8 cellular contexts compared by ENCODE assay signal in genomic region chr20:44959082-44959895, GRCh38. TPM values are rescaled to one million over a fixed set of nuclear protein-coding genes. Genes with fewer than 3 reads are reported as not detected.
A peak's percentile ranks its signal among the peaks of the same experiment; 100 is the strongest.
DNase-seq lines count a peak whose midpoint lies in the region; ATAC-seq and TF ChIP-seq lines count a peak whose summit lies in the region.

No MANE protein-coding gene starts in this region.

- peaks cover 8% of the 10 kb centered on the region for H3K4me1 ChIP-seq in Panc1 (ENCODE audit: control insufficient read depth, insufficient read depth, low read length)
- H3K4me1 ChIP-seq in rectal smooth muscle tissue (ENCODE audit: control insufficient read depth, insufficient read depth, low read length): peaks cover 3% of the 10 kb centered on the region

- DNase-seq in CD1c-positive myeloid dendritic cell (ENCODE audit: extremely low spot score) (peak; percentile 79), H4 (ENCODE audit: low spot score) (peak; percentile 39), Panc1 (ENCODE audit: low read depth, low spot score) (no peak), glutamatergic neuron (no peak), NCI-H1694 treated with DMSO at 0.1 percent for 48 hours (lab: John Stamatoyannopoulos, UW) (no peak)
- peak; percentile 85 for DNase-seq in activated naive CD4-positive, alpha-beta T cell treated with Interleukin-2 at 50 U/mL for 16 hours

- POLR2A ChIA-PET in Panc1 (lab: Charles Lee): interaction anchor here (0.5 to 0.7 kb wide), 3 partner anchors 18 to 1339 kb away, joined by 3 to 4 read pairs (median 3); no protein-coding TSS in a partner anchor

- TF ChIP-seq CTCF in Panc1 (IDR thresholded peaks at IDR 0.05) (no peak), glutamatergic neuron (IDR thresholded peaks at IDR 0.05; ENCODE audit: partially characterized antibody, unreplicated experiment) (no peak)

- in situ Hi-C loops in Panc1 (cut with HindIII; ENCODE audit: low pct_unique_long_range_greater_than_20kb, low sequenced_read_pairs): no loop called here

- H3K9me3 Mint-ChIP-seq in glutamatergic neuron (ENCODE audit: unreplicated experiment): no peaks in the 10 kb centered on the region

- H3K9ac ChIP-seq in rectal smooth muscle tissue (ENCODE audit: low read length): peak overlapping the region; percentile 38

- peak overlapping the region; percentile 9 for H3K27ac Mint-ChIP-seq in glutamatergic neuron (ENCODE audit: unreplicated experiment)

- H3K27ac ChIP-seq in Panc1 (ENCODE audit: low read length) (peak overlapping the region; percentile 94), rectal smooth muscle tissue (ENCODE audit: low read depth, low read length) (no peak overlapping the region)

- H3K27me3 Mint-ChIP-seq in glutamatergic neuron (ENCODE audit: unreplicated experiment): peaks cover 4% of the 10 kb centered on the region

- no TSS peak for BruUV-seq in Panc1 (replicated peaks; lab: Mats Ljungman, UMichigan)

- peaks cover 15% of the 10 kb centered on the region for H3K4me1 Mint-ChIP-seq in glutamatergic neuron (ENCODE audit: low read depth, unreplicated experiment)

- H3K4me3 ChIP-seq in Panc1 (ENCODE audit: low read depth in 2 of 2, low read length in 2 of 2) (peak overlapping the region; percentile 77 to 91), rectal smooth muscle tissue (ENCODE audit: low read length) (peak overlapping the region; percentile 77)

- H3K27me3 ChIP-seq in Panc1 (ENCODE audit: control insufficient read depth, insufficient read depth, low read length) (no peaks in the 10 kb centered on the region), rectal smooth muscle tissue (ENCODE audit: control insufficient read depth, insufficient read depth, low read length) (no peaks in the 10 kb centered on the region)

- ATAC-seq in Panc1 (peak; percentile 65), GM18861 (IDR thresholded peaks at IDR 0.05; ENCODE audit: unreplicated experiment) (no peak)

- H3K9me3 ChIP-seq in Panc1 (ENCODE audit: control insufficient read depth, insufficient read depth, low read depth, low read length): no peaks in the 10 kb centered on the region

- H3K36me3 ChIP-seq in Panc1 (ENCODE audit: control insufficient read depth, insufficient read depth, low read length) (peaks cover 7% of the 10 kb centered on the region), rectal smooth muscle tissue (ENCODE audit: control insufficient read depth, insufficient read depth, low read length) (peaks cover 11% of the 10 kb centered on the region)

- H3K4me3 Mint-ChIP-seq in glutamatergic neuron (ENCODE audit: unreplicated experiment): peak overlapping the region; percentile 89

- intact Hi-C loops in Panc1 (cut with micrococcal nuclease; ENCODE audit: unreplicated experiment): no loop called here

- CTCF ChIA-PET in Panc1 (lab: Charles Lee): no interaction called here

- no peaks in the 10 kb centered on the region for H3K36me3 Mint-ChIP-seq in glutamatergic neuron (ENCODE audit: unreplicated experiment)

RNA-seq across cellular contexts. Expression of gene TOMM34, which starts 0.9 kb away (rescaled TPM):
- total RNA-seq in H4 (2014; rRNA removed; shearing (Covaris generic)): 39.7 and 41.5 TPM in 2 replicates
- total RNA-seq in Panc1 (2021; ENCODE audit: unreplicated experiment) (30.6 TPM), glutamatergic neuron (ENCODE audit: unreplicated experiment) (10.8 TPM)
- 26.7 TPM for polyA plus RNA-seq in Panc1 (2012; ENCODE audit: insufficient read length)

RNA-seq across cellular contexts. Expression of gene STK4, which starts 7.0 kb away (rescaled TPM):
- total RNA-seq in H4 (2014; rRNA removed; shearing (Covaris generic)): 12.8 and 14.3 TPM in 2 replicates
- total RNA-seq in Panc1 (2021; ENCODE audit: unreplicated experiment): 50.2 TPM
- polyA plus RNA-seq in Panc1 (2012; ENCODE audit: insufficient read length): 15.0 TPM
- 32.6 TPM for total RNA-seq in glutamatergic neuron (ENCODE audit: unreplicated experiment)

RNA-seq across cellular contexts. Expression of gene PABPC1L, which starts 49.4 kb away (rescaled TPM):
- total RNA-seq in H4 (2014; rRNA removed; shearing (Covaris generic)): 1.4 and 3.5 TPM in 2 replicates
- total RNA-seq in Panc1 (2021; ENCODE audit: unreplicated experiment): 102 TPM
- polyA plus RNA-seq in Panc1 (2012; ENCODE audit: insufficient read length): 81.8 TPM
- total RNA-seq in glutamatergic neuron (ENCODE audit: unreplicated experiment): 27.7 TPM

Comparison
In these comparisons a context has a peak if more than half of its experiments do, and no peak if none do; other contexts are left out.
1. DNase-seq: peak in CD1c-positive myeloid dendritic cell (single experiment), H4 (single experiment) and activated naive CD4-positive, alpha-beta T cell treated with Interleukin-2 at 50 U/mL for 16 hours (single experiment); none in Panc1 (single experiment), glutamatergic neuron (single experiment) and NCI-H1694 treated with DMSO at 0.1 percent for 48 hours (single experiment).